In the genomic region with DNA sequence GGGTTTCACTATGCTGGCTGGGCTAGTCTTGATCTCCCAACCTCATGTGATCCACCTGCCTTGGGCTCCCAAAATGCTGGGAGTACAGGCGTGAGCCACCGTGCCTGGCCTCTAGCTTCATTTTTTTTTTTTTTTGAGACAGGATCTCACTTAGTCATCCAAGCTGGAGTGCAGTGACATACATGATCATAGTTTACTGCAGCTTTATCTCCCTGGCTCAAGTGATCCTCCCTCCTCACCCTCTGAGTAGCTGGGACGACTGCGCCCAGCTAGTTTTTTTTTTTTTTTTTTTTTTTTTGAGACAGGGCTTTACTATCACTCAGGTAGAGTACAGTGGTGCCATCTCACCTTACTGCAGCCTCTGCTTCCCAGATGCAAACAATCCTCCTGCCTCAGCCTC, we compare ENCODE assay signal across 23 cellular contexts.
"Had no signal": no experiment of that assay in that cellular context is flagged by ENCODE, and none has a peak within 500 bp of the region (broad histone marks: within the 10 kb centered on the region; RNA-seq: fewer than 3 reads in every experiment).

No MANE protein-coding gene starts in this region.

- H3K4me3 Mint-ChIP-seq: immature natural killer cell; naive B cell; nephron; stimulated activated memory B cell treated with anti-CD40 and anti-IgM and Interleukin-4, amounts not matched to agents 10 μg/mL and 1 μg/mL and 100 μg/mL, for 72 hours; stimulated activated naive CD8-positive, alpha-beta T cell treated with anti-CD3 and anti-CD28 coated beads, Interleukin-15, Interleukin-2, amounts not matched to agents 100 ng/mL and 50 ng/mL, for 24 hours had no signal

- H3K27ac Mint-ChIP-seq: immature natural killer cell; nephron; progenitor cell of endocrine pancreas; stimulated activated memory B cell treated with anti-CD40 and anti-IgM and Interleukin-4, amounts not matched to agents 10 μg/mL and 1 μg/mL and 100 μg/mL, for 72 hours; stimulated activated naive CD8-positive, alpha-beta T cell treated with anti-CD3 and anti-CD28 coated beads, Interleukin-15, Interleukin-2, amounts not matched to agents 100 ng/mL and 50 ng/mL, for 24 hours had no signal

- H3K27me3 ChIP-seq: gastroesophageal sphincter, left lung, pancreas, right lobe of liver, tibial artery, upper lobe of right lung, vagina had no signal

- H3K27me3 Mint-ChIP-seq: naive B cell; progenitor cell of endocrine pancreas; stimulated activated memory B cell treated with anti-CD40 and anti-IgM and Interleukin-4, amounts not matched to agents 10 μg/mL and 1 μg/mL and 100 μg/mL, for 72 hours; stimulated activated naive CD8-positive, alpha-beta T cell treated with anti-CD3 and anti-CD28 coated beads, Interleukin-15, Interleukin-2, amounts not matched to agents 100 ng/mL and 50 ng/mL, for 24 hours had no signal

- DNase-seq: effector CD4-positive, alpha-beta T cell; glutamatergic neuron; immature natural killer cell; left lung; mesendoderm; naive B cell; occipital lobe; pancreas; right lobe of liver; stimulated activated CD4-positive, alpha-beta T cell treated with anti-CD3 and anti-CD28 coated beads, Interleukin-1b, Interleukin-23, amount 100 ng/mL, for 48 hours; stimulated activated CD4-positive, alpha-beta T cell treated with anti-CD3 and anti-CD28 coated beads, Interleukin-4, amount 100 ng/mL, for 24 hours; tibial artery; upper lobe of right lung had no signal

- H3K4me1 ChIP-seq: gastroesophageal sphincter, left lung, pancreas, right lobe of liver, tibial artery, upper lobe of right lung had no signal

- H3K4me3 ChIP-seq: coronary artery, gastroesophageal sphincter, left lung, lung, pancreas, right lobe of liver, tibial artery, upper lobe of right lung, vagina had no signal

- ATAC-seq: esophagus mucosa; gastroesophageal sphincter; left lung; pancreas; right lobe of liver; stimulated activated memory B cell treated with anti-CD40 and anti-IgM and Interleukin-4, amounts not matched to agents 10 μg/mL and 1 μg/mL and 100 μg/mL, for 72 hours; upper lobe of right lung had no signal

- FAIRE-seq: keratinocyte, pancreas had no signal

- H3K9me3 Mint-ChIP-seq: immature natural killer cell; naive B cell; nephron; stimulated activated memory B cell treated with anti-CD40 and anti-IgM and Interleukin-4, amounts not matched to agents 10 μg/mL and 1 μg/mL and 100 μg/mL, for 72 hours; stimulated activated naive CD8-positive, alpha-beta T cell treated with anti-CD3 and anti-CD28 coated beads, Interleukin-15, Interleukin-2, amounts not matched to agents 100 ng/mL and 50 ng/mL, for 24 hours had no signal

- H3K27ac ChIP-seq: coronary artery, gastroesophageal sphincter, left lung, pancreas, right lobe of liver, tibial artery, upper lobe of right lung, vagina had no signal

- H3K9me3 ChIP-seq: gastroesophageal sphincter, left lung, pancreas, right lobe of liver, tibial artery, upper lobe of right lung, vagina had no signal
